In the genomic region with DNA sequence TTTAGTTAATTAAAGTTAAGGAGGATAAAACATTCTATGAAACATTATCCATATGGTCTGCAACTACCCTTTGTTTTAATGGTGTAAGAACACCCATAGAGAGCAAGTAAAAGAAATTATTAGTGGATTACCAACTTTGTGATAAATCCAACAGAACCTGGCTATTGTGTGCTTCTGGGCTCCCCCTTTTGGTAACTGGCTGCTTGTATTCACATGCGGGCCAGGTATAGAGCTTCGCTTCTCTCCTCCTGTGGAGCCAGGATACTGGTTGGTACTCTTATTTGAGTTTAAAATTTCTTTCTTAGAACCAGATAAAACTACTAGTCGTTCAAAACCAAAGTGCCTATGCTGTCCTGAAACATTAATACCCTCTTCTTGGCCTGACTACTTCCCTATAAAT, we compare ENCODE assay signal across 17 cellular contexts.
"Had no signal": no experiment of that assay in that cellular context is flagged by ENCODE, and none has a peak within 500 bp of the region (broad histone marks: within the 10 kb centered on the region; RNA-seq: fewer than 3 reads in every experiment).

No MANE protein-coding gene starts in this region.

- H3K36me3 Mint-ChIP-seq: mesothelial cell of epicardium; stimulated activated naive B cell treated with anti-CD40 and anti-IgM and Interleukin-4, amounts not matched to agents 10 μg/mL and 1 μg/mL and 100 μg/mL, for 72 hours; T-cell had no signal

- ATAC-seq: left colon; lower lobe of right lung; stimulated activated naive B cell treated with anti-CD40 and anti-IgM and Interleukin-4, amounts not matched to agents 10 μg/mL and 1 μg/mL and 100 μg/mL, for 72 hours; T-cell had no signal

- H3K4me3 Mint-ChIP-seq: activated T-cell treated with anti-CD3 and anti-CD28 coated beads, Interleukin-2, amount 50 U/mL, for 24 hours; mesothelial cell of epicardium; stimulated activated naive B cell treated with anti-CD40 and anti-IgM and Interleukin-4, amounts not matched to agents 10 μg/mL and 1 μg/mL and 100 μg/mL, for 72 hours; T-cell had no signal

- H3K27me3 ChIP-seq: cardiac muscle cell, colonic mucosa, thyroid gland had no signal

- H3K27ac ChIP-seq: cardiac muscle cell, colonic mucosa, lower lobe of right lung, thyroid gland had no signal

- H3K27ac Mint-ChIP-seq: activated T-cell treated with anti-CD3 and anti-CD28 coated beads, Interleukin-2, amount 50 U/mL, for 24 hours; mesothelial cell of epicardium; stimulated activated naive B cell treated with anti-CD40 and anti-IgM and Interleukin-4, amounts not matched to agents 10 μg/mL and 1 μg/mL and 100 μg/mL, for 72 hours; T-cell had no signal

- H3K27me3 Mint-ChIP-seq: stimulated activated naive B cell treated with anti-CD40 and anti-IgM and Interleukin-4, amounts not matched to agents 10 μg/mL and 1 μg/mL and 100 μg/mL, for 72 hours had no signal

- H3K36me3 ChIP-seq: cardiac muscle cell, colonic mucosa, lower lobe of right lung, thyroid gland had no signal

- H3K9me3 Mint-ChIP-seq: activated T-cell treated with anti-CD3 and anti-CD28 coated beads, Interleukin-2, amount 50 U/mL, for 24 hours; mesothelial cell of epicardium had no signal

- H3K4me1 ChIP-seq: colonic mucosa, lower lobe of right lung, thyroid gland had no signal

- H3K4me3 ChIP-seq: cardiac muscle cell, colonic mucosa, lower lobe of right lung, thyroid gland had no signal

- DNase-seq: activated CD4-positive, alpha-beta T cell treated with anti-CD3 and anti-CD28 coated beads for 1 hour; activated CD4-positive, alpha-beta T cell treated with anti-CD3 and anti-CD28 coated beads, Interleukin-2, amount 50 U/mL, for 48 hours; activated effector memory CD4-positive, alpha-beta T cell treated with Interleukin-2 at 50 U/mL for 16 hours; activated naive CD4-positive, alpha-beta T cell treated with anti-CD3 and anti-CD28 coated beads, Interleukin-2, amount 50 U/mL, for 16 hours; activated T-cell treated with anti-CD3 and anti-CD28 coated beads, Interleukin-2, amount 50 U/mL, for 24 hours; colonic mucosa; foreskin fibroblast; left colon; lower lobe of right lung; stimulated activated CD4-positive, alpha-beta T cell treated with anti-CD3 and anti-CD28 coated beads, Interleukin-2, amount 100 ng/mL, for 48 hours; stimulated activated naive B cell treated with anti-CD40 and anti-IgM and Interleukin-4, amounts not matched to agents 10 μg/mL and 1 μg/mL and 100 μg/mL, for 72 hours; T-cell; T-helper 9 cell; thyroid gland had no signal

- H3K9me3 ChIP-seq: colonic mucosa, lower lobe of right lung, thyroid gland had no signal

- H3K4me1 Mint-ChIP-seq: mesothelial cell of epicardium; stimulated activated naive B cell treated with anti-CD40 and anti-IgM and Interleukin-4, amounts not matched to agents 10 μg/mL and 1 μg/mL and 100 μg/mL, for 72 hours; T-cell had no signal

- FAIRE-seq: astrocyte had no signal
